20 cellular contexts compared by ENCODE assay signal in genomic region chr4:165556383-165556782, GRCh38.
DNase-seq lines count a peak whose midpoint lies in the region; ATAC-seq and TF ChIP-seq lines count a peak whose summit lies in the region.
"Had no signal": no experiment of that assay in that cellular context is flagged by ENCODE, and none has a peak within 500 bp of the region (broad histone marks: within the 10 kb centered on the region; RNA-seq: fewer than 3 reads in every experiment).

No MANE protein-coding gene starts in this region.

- no peaks in the 10 kb centered on the region for H3K36me3 Mint-ChIP-seq in activated T-cell treated with anti-CD3 and anti-CD28 coated beads, Interleukin-2, amount 50 U/mL, for 72 hours (ENCODE audit: insufficient read depth in 2 of 2)
- H3K36me3 Mint-ChIP-seq in effector memory CD8-positive, alpha-beta T cell (ENCODE audit: insufficient read depth), result no peaks in the 10 kb centered on the region
- H3K36me3 Mint-ChIP-seq: CD4-positive, alpha-beta memory T cell had no signal

- H3K4me1 Mint-ChIP-seq in activated T-cell treated with anti-CD3 and anti-CD28 coated beads, Interleukin-2, amount 50 U/mL, for 72 hours (ENCODE audit: low read depth), result no peaks in the 10 kb centered on the region
- H3K4me1 Mint-ChIP-seq in effector memory CD8-positive, alpha-beta T cell (ENCODE audit: low read depth in 2 of 2), result no peaks in the 10 kb centered on the region
- H3K4me1 Mint-ChIP-seq: CD4-positive, alpha-beta memory T cell; GM23338; H9 had no signal

- no peaks in the 10 kb centered on the region for H3K4me1 ChIP-seq in RWPE2 (ENCODE audit: insufficient read depth, poor library complexity, severe bottlenecking)
- H3K4me1 ChIP-seq: BE2C; BLaER1 treated with 17β-estradiol and CSF1 and Interleukin-3, amounts not matched to agents 10 nM and 100 nM had no signal

- no peak overlapping the region for H3K27ac Mint-ChIP-seq in activated T-cell treated with anti-CD3 and anti-CD28 coated beads, Interleukin-2, amount 50 U/mL, for 72 hours
- no peak overlapping the region for H3K27ac Mint-ChIP-seq in effector memory CD8-positive, alpha-beta T cell
- H3K27ac Mint-ChIP-seq: CD4-positive, alpha-beta memory T cell; GM23338; H9; HFFc6 had no signal

- peak; percentile 29; the same call in 1 of the 3 replicates for ATAC-seq in RWPE2 (ENCODE audit: low read depth)
- no peak for ATAC-seq in activated T-cell treated with anti-CD3 and anti-CD28 coated beads, Interleukin-2, amount 50 U/mL, for 72 hours (replicated peaks in 1 of 2)
- ATAC-seq in effector memory CD8-positive, alpha-beta T cell (replicated peaks), result no peak
- ATAC-seq: GM23338 had no signal

- no peaks in the 10 kb centered on the region for H3K36me3 ChIP-seq in RWPE2 (ENCODE audit: low read depth)
- H3K36me3 ChIP-seq: BE2C; BLaER1 treated with 17β-estradiol and CSF1 and Interleukin-3, amounts not matched to agents 10 nM and 100 nM had no signal

- DNase-seq in HCEC 1CT, result peak; percentile 19
- no peak for DNase-seq in RWPE2 (ENCODE audit: low spot score)
- DNase-seq in epithelial cell of esophagus (ENCODE audit: low read depth), result peak; percentile 62
- no peak for DNase-seq in SW 1271 (lab: John Stamatoyannopoulos, UW)
- no peak for DNase-seq in activated T-cell treated with anti-CD3 and anti-CD28 coated beads, Interleukin-2, amount 50 U/mL, for 72 hours
- no peak for DNase-seq in effector memory CD8-positive, alpha-beta T cell
- DNase-seq: ACHN; AML-193; BE2C; Calu3; CD4-positive, alpha-beta memory T cell; COR-L47; DMS53; DMS79 treated with DMSO at 0.1 percent for 48 hours; GF-D8; H9; HFFc6 had no signal

- no peaks in the 10 kb centered on the region for H3K27me3 Mint-ChIP-seq in activated T-cell treated with anti-CD3 and anti-CD28 coated beads, Interleukin-2, amount 50 U/mL, for 72 hours (ENCODE audit: low read depth)
- H3K27me3 Mint-ChIP-seq in effector memory CD8-positive, alpha-beta T cell, result no peaks in the 10 kb centered on the region
- H3K27me3 Mint-ChIP-seq: CD4-positive, alpha-beta memory T cell had no signal

- TF ChIP-seq CTCF in RWPE2 (IDR thresholded peaks at IDR 0.05; ENCODE audit: poor library complexity, severe bottlenecking) (no peak), epithelial cell of esophagus (IDR thresholded peaks at IDR 0.05; ENCODE audit: insufficient read depth, low read depth, low read length, missing control alignments) (no peak)

- no peak overlapping the region for H3K4me3 Mint-ChIP-seq in activated T-cell treated with anti-CD3 and anti-CD28 coated beads, Interleukin-2, amount 50 U/mL, for 72 hours
- no peak overlapping the region for H3K4me3 Mint-ChIP-seq in effector memory CD8-positive, alpha-beta T cell
- H3K4me3 Mint-ChIP-seq: CD4-positive, alpha-beta memory T cell; GM23338; H9; HFFc6 had no signal

- H3K4me3 ChIP-seq in RWPE2 (ENCODE audit: severe bottlenecking) (no peak overlapping the region), epithelial cell of esophagus (ENCODE audit: low read length) (no peak overlapping the region)
- H3K4me3 ChIP-seq: BLaER1 treated with 17β-estradiol and CSF1 and Interleukin-3, amounts not matched to agents 10 nM and 100 nM; GM23338 had no signal

- H3K9me3 ChIP-seq in RWPE2 (ENCODE audit: severe bottlenecking), result no peaks in the 10 kb centered on the region
- H3K9me3 ChIP-seq: BE2C had no signal

- H3K27me3 ChIP-seq in RWPE2 (ENCODE audit: insufficient read depth, poor library complexity, severe bottlenecking), result no peaks in the 10 kb centered on the region
- H3K27me3 ChIP-seq: BE2C; BLaER1 treated with 17β-estradiol and CSF1 and Interleukin-3, amounts not matched to agents 10 nM and 100 nM had no signal

- H3K27ac ChIP-seq in RWPE2 (ENCODE audit: poor library complexity, severe bottlenecking), result no peak overlapping the region
- H3K27ac ChIP-seq: 22Rv1; BLaER1 treated with 17β-estradiol and CSF1 and Interleukin-3, amounts not matched to agents 10 nM and 100 nM had no signal

- peaks cover 2 to 5% of the 10 kb centered on the region in 2 donors for H3K9me3 Mint-ChIP-seq in activated T-cell treated with anti-CD3 and anti-CD28 coated beads, Interleukin-2, amount 50 U/mL, for 72 hours
- peaks cover 0 to 2% of the 10 kb centered on the region in 2 donors for H3K9me3 Mint-ChIP-seq in effector memory CD8-positive, alpha-beta T cell
- H3K9me3 Mint-ChIP-seq: HFFc6 had no signal

Comparison
In these comparisons a context has a peak if more than half of its experiments do, and no peak if none do; other contexts are left out.
1. DNase-seq: peak in HCEC 1CT (single experiment) and epithelial cell of esophagus (single experiment); none in RWPE2 (single experiment), SW 1271 (0 of 2), activated T-cell treated with anti-CD3 and anti-CD28 coated beads, Interleukin-2, amount 50 U/mL, for 72 hours (0 of 2) and effector memory CD8-positive, alpha-beta T cell (0 of 3).